8 cellular contexts compared by ENCODE assay signal in genomic region chrY:18445853-18446252, GRCh38.
DNase-seq lines count a peak whose midpoint lies in the region; ATAC-seq, FAIRE-seq and TF ChIP-seq lines count a peak whose summit lies in the region.
"Not testable (repeated sequence)": the region's sequence is repeated elsewhere in the genome, so short reads cannot be mapped to it uniquely, and the experiment has no call there.

No MANE protein-coding gene starts in this region.

- DNase-seq in CD4-positive, alpha-beta T cell; GM19239 (ENCODE audit: insufficient read length, low spot score); activated CD8-positive, alpha-beta memory T cell treated with anti-CD3 and anti-CD28 coated beads, Interleukin-2, amount 10 ng/mL, durations not matched to agents 7 days and 5 days; HepG2 (ENCODE audit: low spot score): not testable (repeated sequence)

- POLR2A ChIA-PET in CD4-positive, alpha-beta T cell (lab: Charles Lee); HepG2 (lab: Yijun Ruan, JAX): not testable (repeated sequence)

- BruUV-seq in HepG2 (replicated peaks; lab: Mats Ljungman, UMichigan) = not testable (repeated sequence)

- not testable (repeated sequence) for H3K36me3 ChIP-seq in HepG2 (replicated peaks in 1 of 2; ENCODE audit: control insufficient read depth in 1 of 2, insufficient read depth in 2 of 2, low read length in 2 of 2)

- not testable (repeated sequence) for H4K20me1 ChIP-seq in HepG2 (ENCODE audit: insufficient read depth, low read length)

- H3K27me3 ChIP-seq in CD4-positive, alpha-beta T cell (ENCODE audit: control insufficient read depth, insufficient read depth, low read length); HepG2 (ENCODE audit: control insufficient read depth in 1 of 2, insufficient read depth in 2 of 2, low read length in 2 of 2): not testable (repeated sequence)

- H3K4me2 ChIP-seq in HepG2 (ENCODE audit: low read depth, low read length) = not testable (repeated sequence)

- not testable (repeated sequence) for H3K27ac ChIP-seq in CD4-positive, alpha-beta T cell (ENCODE audit: low read depth, low read length); HepG2 (ENCODE audit: extremely low read length, insufficient read depth, low read length)

- CTCF ChIA-PET in CD4-positive, alpha-beta T cell (lab: Charles Lee); activated CD8-positive, alpha-beta memory T cell treated with anti-CD3 and anti-CD28 coated beads, Interleukin-2, amount 10 ng/mL, durations not matched to agents 7 days and 5 days (lab: Charles Lee); HepG2 (lab: Yijun Ruan, JAX; ENCODE audit: low intra/inter-chr PET ratio, low total read pairs): not testable (repeated sequence)

- not testable (repeated sequence) for H3K27me3 Mint-ChIP-seq in CD4-positive, alpha-beta T cell; activated CD8-positive, alpha-beta memory T cell treated with anti-CD3 and anti-CD28 coated beads, Interleukin-2, amount 10 ng/mL, durations not matched to agents 7 days and 5 days

- peak; percentile 57 for ATAC-seq in CD4-positive, alpha-beta T cell (ENCODE audit: poor library complexity)
- ATAC-seq in GM21528 (IDR thresholded peaks at IDR 0.05; ENCODE audit: low FRiP score, unreplicated experiment) (peak; percentile 87), HG02798 (IDR thresholded peaks at IDR 0.05; ENCODE audit: poor library complexity, unreplicated experiment) (peak; percentile 90), HG03175 (IDR thresholded peaks at IDR 0.05; ENCODE audit: unreplicated experiment) (peak; percentile 96), HG03565 (IDR thresholded peaks at IDR 0.05; ENCODE audit: unreplicated experiment) (peak; percentile 72), HepG2 (peak; percentile 84)
- peak; percentile 64 for ATAC-seq in activated CD8-positive, alpha-beta memory T cell treated with anti-CD3 and anti-CD28 coated beads, Interleukin-2, amount 10 ng/mL, durations not matched to agents 7 days and 5 days

- H3K4me1 Mint-ChIP-seq in CD4-positive, alpha-beta T cell (ENCODE audit: low read depth); activated CD8-positive, alpha-beta memory T cell treated with anti-CD3 and anti-CD28 coated beads, Interleukin-2, amount 10 ng/mL, durations not matched to agents 7 days and 5 days: not testable (repeated sequence)

- H3K27ac Mint-ChIP-seq in CD4-positive, alpha-beta T cell; activated CD8-positive, alpha-beta memory T cell treated with anti-CD3 and anti-CD28 coated beads, Interleukin-2, amount 10 ng/mL, durations not matched to agents 7 days and 5 days: not testable (repeated sequence)

- peak; percentile 54 for FAIRE-seq in GM19239 (lab: Jason Lieb, UNC)
- peak; percentile 30 for FAIRE-seq in HepG2 (lab: Jason Lieb, UNC)

- H3K9me3 Mint-ChIP-seq in CD4-positive, alpha-beta T cell; activated CD8-positive, alpha-beta memory T cell treated with anti-CD3 and anti-CD28 coated beads, Interleukin-2, amount 10 ng/mL, durations not matched to agents 7 days and 5 days (ENCODE audit: low read depth): not testable (repeated sequence)

- not testable (repeated sequence) for H3K36me3 Mint-ChIP-seq in CD4-positive, alpha-beta T cell (ENCODE audit: low read depth); activated CD8-positive, alpha-beta memory T cell treated with anti-CD3 and anti-CD28 coated beads, Interleukin-2, amount 10 ng/mL, durations not matched to agents 7 days and 5 days

- TF ChIP-seq RAD21 in HepG2 (CRISPR knock-in tag; IDR thresholded peaks at IDR 0.05) = not testable (repeated sequence)

- not testable (repeated sequence) for TF ChIP-seq EP300 in HepG2 (IDR thresholded peaks at IDR 0.05; ENCODE audit: low read depth in 2 of 2, low read length in 2 of 2); HepG2 (CRISPR knock-in tag; IDR thresholded peaks at IDR 0.05; ENCODE audit: borderline replicate concordance)

- TF ChIP-seq POLR2A in HepG2 (IDR thresholded peaks at IDR 0.05; ENCODE audit: insufficient read depth in 1 of 2, low read depth in 2 of 2, low read length in 2 of 2) = not testable (repeated sequence)

- H3K4me3 Mint-ChIP-seq in CD4-positive, alpha-beta T cell; activated CD8-positive, alpha-beta memory T cell treated with anti-CD3 and anti-CD28 coated beads, Interleukin-2, amount 10 ng/mL, durations not matched to agents 7 days and 5 days: not testable (repeated sequence)

- in situ Hi-C loops in HepG2 (cut with HindIII; ENCODE audit: extremely low pct_ligation_motif_present, low pct_unique_long_range_greater_than_20kb) = not testable (repeated sequence)

- not testable (repeated sequence) for H3K4me1 ChIP-seq in HepG2 (ENCODE audit: insufficient read depth, low read length)

- not testable (repeated sequence) for H3K79me2 ChIP-seq in HepG2 (ENCODE audit: insufficient read depth, low read length)

- H2AFZ ChIP-seq in HepG2 (ENCODE audit: low read length) = not testable (repeated sequence)

- H3K4me3 ChIP-seq in HepG2 (replicated peaks in 1 of 3; ENCODE audit: insufficient read depth in 1 of 3, low read depth in 2 of 3, low read length in 3 of 3) = not testable (repeated sequence)

- H3K9ac ChIP-seq in HepG2 (ENCODE audit: insufficient read depth, low read depth, low read length) = not testable (repeated sequence)

- TF ChIP-seq CTCF in CD4-positive, alpha-beta T cell (IDR thresholded peaks at IDR 0.05); HepG2 (CRISPR knock-in tag; IDR thresholded peaks at IDR 0.05): not testable (repeated sequence)

- WGBS in HepG2 (ENCODE audit: low lambda C conversion rate) = no CpG with 5 or more reads among the region's 11 CpGs

- intact Hi-C loops in CD4-positive, alpha-beta T cell (cut with DNase I, micrococcal nuclease); HepG2 (cut with micrococcal nuclease; ENCODE audit: unreplicated experiment): not testable (repeated sequence)

- H3K9me3 ChIP-seq in CD4-positive, alpha-beta T cell (ENCODE audit: control insufficient read depth, low read length); HepG2 (ENCODE audit: low read length): not testable (repeated sequence)
